In the genomic region with DNA sequence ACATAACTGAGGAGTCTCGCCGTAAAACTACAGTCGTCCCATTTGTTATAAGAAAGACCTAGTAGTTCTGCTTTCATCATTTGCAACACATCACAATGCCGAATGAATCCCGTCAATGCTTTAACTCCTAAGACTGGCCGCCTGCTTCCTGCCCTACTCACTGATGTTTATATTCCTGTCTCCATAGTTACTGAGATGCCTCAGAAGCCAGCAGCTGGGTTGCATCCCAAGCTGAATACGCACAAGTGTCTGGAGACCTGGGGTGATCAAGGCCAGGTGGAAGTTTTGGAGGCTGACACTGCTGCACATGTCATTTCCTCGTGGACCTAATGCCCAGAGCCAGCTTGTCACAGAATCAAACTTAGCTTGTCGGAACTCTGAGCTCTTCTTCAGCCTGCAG, we compare ENCODE assay signal across 13 cellular contexts.
A peak's percentile ranks its signal among the peaks of the same experiment; 100 is the strongest.
DNase-seq lines count a peak whose midpoint lies in the region; ATAC-seq and TF ChIP-seq lines count a peak whose summit lies in the region.
"Had no signal": no experiment of that assay in that cellular context is flagged by ENCODE, and none has a peak within 500 bp of the region (broad histone marks: within the 10 kb centered on the region; RNA-seq: fewer than 3 reads in every experiment).

No MANE protein-coding gene starts in this region.

- H3K36me3 ChIP-seq in heart left ventricle: no peaks in the 10 kb centered on the region

- H3K4me1 Mint-ChIP-seq in activated CD4-positive, alpha-beta memory T cell treated with anti-CD3 and anti-CD28 coated beads for 36 hours (ENCODE audit: low read depth): no peaks in the 10 kb centered on the region

- peaks cover 0 to 4% (median 0%) of the 10 kb centered on the region in 12 donors for H3K9me3 ChIP-seq in heart left ventricle

- H3K4me3 ChIP-seq in heart left ventricle: no peak overlapping the region
- H3K4me3 ChIP-seq: GM23248 had no signal

- H3K27ac Mint-ChIP-seq in activated CD4-positive, alpha-beta memory T cell treated with anti-CD3 and anti-CD28 coated beads for 36 hours: no peak overlapping the region
- H3K27ac Mint-ChIP-seq: activated naive CD8-positive, alpha-beta T cell; IgD-negative memory B cell had no signal

- H3K27me3 Mint-ChIP-seq in activated CD4-positive, alpha-beta memory T cell treated with anti-CD3 and anti-CD28 coated beads for 36 hours: peaks cover 9% of the 10 kb centered on the region

- WGBS in heart left ventricle, 4 donors: 39 to 57% (median 50%) methylated on average over 9 of the region's 9 CpGs

- ATAC-seq in heart left ventricle (peak; percentile 18 to 83 (median 74)), GM21825 (IDR thresholded peaks at IDR 0.05; ENCODE audit: unreplicated experiment) (no peak)

- H3K36me3 Mint-ChIP-seq in activated CD4-positive, alpha-beta memory T cell treated with anti-CD3 and anti-CD28 coated beads for 36 hours: no peaks in the 10 kb centered on the region
- H3K36me3 Mint-ChIP-seq: IgD-negative memory B cell had no signal

- H3K27ac ChIP-seq in heart left ventricle: peak overlapping the region in 1 of 12 donors; percentile 75
- H3K27ac ChIP-seq: GM23248 had no signal

- H3K4me3 Mint-ChIP-seq in activated CD4-positive, alpha-beta memory T cell treated with anti-CD3 and anti-CD28 coated beads for 36 hours: no peak overlapping the region
- H3K4me3 Mint-ChIP-seq: activated naive CD8-positive, alpha-beta T cell; IgD-negative memory B cell had no signal

- H3K9me3 Mint-ChIP-seq in activated CD4-positive, alpha-beta memory T cell treated with anti-CD3 and anti-CD28 coated beads for 36 hours: no peaks in the 10 kb centered on the region

- POLR2A ChIA-PET in activated CD4-positive, alpha-beta memory T cell treated with anti-CD3 and anti-CD28 coated beads for 36 hours (lab: Charles Lee): no interaction called here

- intact Hi-C loops in heart left ventricle (cut with DNase I): loop anchor here in 2 of 10 donors (5.0 to 10.0 kb wide), 2 partner anchors 84 to 97 kb away; partner anchors contain the start of gene UBE2E1 (in 1 of the 2)
- intact Hi-C loops in activated CD4-positive, alpha-beta memory T cell treated with anti-CD3 and anti-CD28 coated beads for 36 hours (cut with micrococcal nuclease): no loop called here
- intact Hi-C loops in head of caudate nucleus (cut with DNase I): no loop called here

- no peak for TF ChIP-seq CTCF in heart left ventricle (IDR thresholded peaks at IDR 0.05)

- CTCF ChIA-PET in activated CD4-positive, alpha-beta memory T cell treated with anti-CD3 and anti-CD28 coated beads for 36 hours (lab: Charles Lee): no interaction called here

- peak; percentile 56 for DNase-seq in GM04503 (ENCODE audit: low read depth)
- peak; percentile 75 for DNase-seq in amniotic epithelial cell (ENCODE audit: low read depth)
- DNase-seq in heart left ventricle: peak in 4 of 5 donors; percentile 59 to 80 (median 61)
- DNase-seq in non-pigmented ciliary epithelial cell (ENCODE audit: low read depth): peak; percentile 63
- no peak for DNase-seq in activated CD4-positive, alpha-beta memory T cell treated with anti-CD3 and anti-CD28 coated beads for 36 hours
- DNase-seq in head of caudate nucleus: no peak
- no peak for DNase-seq in COLO829 (ENCODE audit: low spot score)
- DNase-seq: C1 segment of cervical spinal cord, GM23248, NCI-H1930 had no signal

- TF ChIP-seq POLR2A in heart left ventricle (IDR thresholded peaks at IDR 0.05): no peak

- H3K4me1 ChIP-seq in heart left ventricle: peaks cover 0 to 24% (median 0%) of the 10 kb centered on the region in 12 donors

- no peaks in the 10 kb centered on the region for H3K27me3 ChIP-seq in heart left ventricle

Comparison
In these comparisons a context has a peak if more than half of its experiments do, and no peak if none do; other contexts are left out.
1. DNase-seq: peak in GM04503 (single experiment), amniotic epithelial cell (single experiment), heart left ventricle (4 of 5) and non-pigmented ciliary epithelial cell (single experiment); none in activated CD4-positive, alpha-beta memory T cell treated with anti-CD3 and anti-CD28 coated beads for 36 hours (single experiment), head of caudate nucleus (0 of 42) and COLO829 (single experiment).